1 cellular context compared by ENCODE assay signal in genomic region chr2:8625399-8626283, GRCh38.
TF ChIP-seq lines count a peak whose summit lies in the region.

No MANE protein-coding gene starts in this region.

TF ChIP-seq in HepG2, 621 proteins besides CTCF, POLR2A, EP300 and RAD21 (continued from another document and continues in another):
- peak; percentile 13; the same call in 1 of the 2 replicates for TF ChIP-seq ZFP41 (CRISPR knock-in tag; IDR thresholded peaks at IDR 0.05; ENCODE audit: borderline replicate concordance)
- peak; percentile 98 for TF ChIP-seq RXRB (CRISPR knock-in tag; IDR thresholded peaks at IDR 0.05; ENCODE audit: borderline replicate concordance)
- peak; percentile 49 for TF ChIP-seq SIN3A (IDR thresholded peaks at IDR 0.05; ENCODE audit: borderline replicate concordance, low read depth, low read length)
- no peak for TF ChIP-seq ZNF354B (CRISPR knock-in tag; IDR thresholded peaks at IDR 0.05)
- TF ChIP-seq IKZF4 (CRISPR knock-in tag; IDR thresholded peaks at IDR 0.05; ENCODE audit: borderline replicate concordance, low read depth, not compliant biosample characterization), result peak; percentile 88
- TF ChIP-seq ZBTB37 (CRISPR knock-in tag; IDR thresholded peaks at IDR 0.05), result peak; percentile 94
- no peak for TF ChIP-seq ZNF496 (CRISPR knock-in tag; IDR thresholded peaks at IDR 0.05; ENCODE audit: insufficient replicate concordance)
- TF ChIP-seq NCOR1 (IDR thresholded peaks at IDR 0.05; ENCODE audit: borderline replicate concordance, low read length), result peak; percentile 93
- TF ChIP-seq ZSCAN21 (CRISPR knock-in tag; IDR thresholded peaks at IDR 0.05; ENCODE audit: borderline replicate concordance), result peak; percentile 74
- TF ChIP-seq SNAI1 (CRISPR knock-in tag; IDR thresholded peaks at IDR 0.05; ENCODE audit: borderline replicate concordance), result peak; percentile 91
- peak; percentile 82; the same call in 1 of the 2 replicates for TF ChIP-seq ZNF281 (CRISPR knock-in tag; IDR thresholded peaks at IDR 0.05; ENCODE audit: borderline replicate concordance)
- TF ChIP-seq CENPBD1 (CRISPR knock-in tag; IDR thresholded peaks at IDR 0.05; ENCODE audit: borderline replicate concordance, low read depth), result no peak
- TF ChIP-seq ZBTB10 (CRISPR knock-in tag; IDR thresholded peaks at IDR 0.05; ENCODE audit: borderline replicate concordance), result peak; percentile 50; the same call in 1 of the 2 replicates
- TF ChIP-seq ETS1 (CRISPR knock-in tag; IDR thresholded peaks at IDR 0.05), result no peak
- TF ChIP-seq TARDBP (CRISPR knock-in tag; IDR thresholded peaks at IDR 0.05), result peak; percentile 90
- TF ChIP-seq AFF4 (CRISPR knock-in tag; IDR thresholded peaks at IDR 0.05), result peak; percentile 74; the same call in 1 of the 2 replicates
- TF ChIP-seq PAF1 (CRISPR knock-in tag; IDR thresholded peaks at IDR 0.05), result no peak
- TF ChIP-seq ZFYVE20 (CRISPR knock-in tag; IDR thresholded peaks at IDR 0.05; ENCODE audit: borderline replicate concordance, low read depth), result no peak
- TF ChIP-seq ELF3 (CRISPR knock-in tag; IDR thresholded peaks at IDR 0.05), result peak; percentile 87
- no peak; the same call in 1 of the 2 replicates for TF ChIP-seq DMTF1 (CRISPR knock-in tag; IDR thresholded peaks at IDR 0.05)
- TF ChIP-seq RFX5 (IDR thresholded peaks at IDR 0.05; ENCODE audit: low read depth, low read length), result no peak
- TF ChIP-seq SSRP1 (CRISPR knock-in tag; IDR thresholded peaks at IDR 0.05), result no peak; the same call in 1 of the 2 replicates
- 0 out of 2 replicates have a peak, but pooled peaks have one; percentile 47 for TF ChIP-seq ZNF318 (CRISPR knock-in tag; IDR thresholded peaks at IDR 0.05)
- TF ChIP-seq ZNF232 (CRISPR knock-in tag; IDR thresholded peaks at IDR 0.05; ENCODE audit: borderline replicate concordance), result peak; percentile 47; the same call in 1 of the 2 replicates
